ENCODE assay signal across 8 cellular contexts in genomic region chr2:134411828-134412638, GRCh38.
A peak's percentile ranks its signal among the peaks of the same experiment; 100 is the strongest.
DNase-seq lines count a peak whose midpoint lies in the region; ATAC-seq and TF ChIP-seq lines count a peak whose summit lies in the region.

No MANE protein-coding gene starts in this region.

- no peak for TF ChIP-seq POLR2A in Peyer's patch (IDR thresholded peaks at IDR 0.05)

- H3K4me1 Mint-ChIP-seq in activated T-helper 1 cell treated with anti-CD3 and anti-CD28 coated beads, Interleukin-12 subunit alpha, Interleukin-12 subunit beta, Interleukin-2, Interleukin-4 antibody, amounts not matched to agents 30 ng/mL and 10 ng/mL and 1 ng/mL, durations not matched to agents 14 hours and 24 hours and 36 hours (ENCODE audit: low read depth), result peaks cover 28% of the 10 kb centered on the region

- TF ChIP-seq CTCF in Peyer's patch (IDR thresholded peaks at IDR 0.05), result peak; percentile 31 to 79 (median 70)
- peak; percentile 73 for TF ChIP-seq CTCF in thoracic aorta (IDR thresholded peaks at IDR 0.05)

- peak; percentile 96 for ATAC-seq in GM21825 (IDR thresholded peaks at IDR 0.05; ENCODE audit: unreplicated experiment)
- ATAC-seq in thoracic aorta (ENCODE audit: insufficient number of reproducible peaks, low FRiP score, low read depth), result peak; percentile 89

- H3K27me3 ChIP-seq in Peyer's patch (no peaks in the 10 kb centered on the region), thoracic aorta (replicated peaks; ENCODE audit: insufficient read depth) (no peaks in the 10 kb centered on the region)

- no peaks in the 10 kb centered on the region for H3K9me3 Mint-ChIP-seq in activated T-helper 1 cell treated with anti-CD3 and anti-CD28 coated beads, Interleukin-12 subunit alpha, Interleukin-12 subunit beta, Interleukin-2, Interleukin-4 antibody, amounts not matched to agents 30 ng/mL and 10 ng/mL and 1 ng/mL, durations not matched to agents 14 hours and 24 hours and 36 hours

- no peak overlapping the region for H3K4me3 Mint-ChIP-seq in activated T-helper 1 cell treated with anti-CD3 and anti-CD28 coated beads, Interleukin-12 subunit alpha, Interleukin-12 subunit beta, Interleukin-2, Interleukin-4 antibody, amounts not matched to agents 30 ng/mL and 10 ng/mL and 1 ng/mL, durations not matched to agents 14 hours and 24 hours and 36 hours

- peaks cover 0 to 44% (median 8%) of the 10 kb centered on the region in 4 donors for H3K4me1 ChIP-seq in Peyer's patch
- peaks cover 11 to 28% of the 10 kb centered on the region in 2 donors for H3K4me1 ChIP-seq in thoracic aorta (ENCODE audit: control insufficient read depth in 1 of 2, low read depth in 2 of 2)

- H3K27ac Mint-ChIP-seq in activated T-helper 1 cell treated with anti-CD3 and anti-CD28 coated beads, Interleukin-12 subunit alpha, Interleukin-12 subunit beta, Interleukin-2, Interleukin-4 antibody, amounts not matched to agents 30 ng/mL and 10 ng/mL and 1 ng/mL, durations not matched to agents 14 hours and 24 hours and 36 hours, result no peak overlapping the region

- DNase-seq in EH (ENCODE audit: low read depth) (peak; percentile 86), Kasumi-1 (lab: John Stamatoyannopoulos, UW) (peak; percentile 95 to 96), Peyer's patch (peak; percentile 59 to 89 (median 69)), fibroblast of the conjunctiva (ENCODE audit: low read depth) (peak; percentile 80), non-pigmented ciliary epithelial cell (ENCODE audit: low read depth) (peak; percentile 67), thoracic aorta (ENCODE audit: low spot score) (no peak)
- peak; percentile 62 for DNase-seq in activated T-helper 1 cell treated with anti-CD3 and anti-CD28 coated beads, Interleukin-12 subunit alpha, Interleukin-12 subunit beta, Interleukin-2, Interleukin-4 antibody, amounts not matched to agents 30 ng/mL and 10 ng/mL and 1 ng/mL, durations not matched to agents 14 hours and 24 hours and 36 hours (ENCODE audit: low spot score)

- no peaks in the 10 kb centered on the region for H3K36me3 ChIP-seq in Peyer's patch
- no peaks in the 10 kb centered on the region for H3K36me3 ChIP-seq in thoracic aorta

- no peaks in the 10 kb centered on the region for H3K9me3 ChIP-seq in Peyer's patch
- no peaks in the 10 kb centered on the region for H3K9me3 ChIP-seq in thoracic aorta

- peak overlapping the region in 3 of 4 donors; percentile 16 to 72 (median 21) for H3K27ac ChIP-seq in Peyer's patch
- H3K27ac ChIP-seq in thoracic aorta, result no peak overlapping the region

- intact Hi-C loops in activated T-helper 1 cell treated with anti-CD3 and anti-CD28 coated beads, Interleukin-12 subunit alpha, Interleukin-12 subunit beta, Interleukin-2, Interleukin-4 antibody, amounts not matched to agents 30 ng/mL and 10 ng/mL and 1 ng/mL, durations not matched to agents 14 hours and 24 hours and 36 hours (cut with micrococcal nuclease), result loop anchor here (1.0 to 2.0 kb wide), 4 partner anchors 121 to 294 kb away; no protein-coding TSS in a partner anchor

- H3K4me3 ChIP-seq in Peyer's patch (no peak overlapping the region), thoracic aorta (peak overlapping the region; percentile 9)

- no peaks in the 10 kb centered on the region for H3K27me3 Mint-ChIP-seq in activated T-helper 1 cell treated with anti-CD3 and anti-CD28 coated beads, Interleukin-12 subunit alpha, Interleukin-12 subunit beta, Interleukin-2, Interleukin-4 antibody, amounts not matched to agents 30 ng/mL and 10 ng/mL and 1 ng/mL, durations not matched to agents 14 hours and 24 hours and 36 hours (ENCODE audit: insufficient read depth)

- peaks cover 2% of the 10 kb centered on the region for H3K36me3 Mint-ChIP-seq in activated T-helper 1 cell treated with anti-CD3 and anti-CD28 coated beads, Interleukin-12 subunit alpha, Interleukin-12 subunit beta, Interleukin-2, Interleukin-4 antibody, amounts not matched to agents 30 ng/mL and 10 ng/mL and 1 ng/mL, durations not matched to agents 14 hours and 24 hours and 36 hours (ENCODE audit: low read depth)

Comparison
In these comparisons a context has a peak if more than half of its experiments do, and no peak if none do; other contexts are left out.
1. H3K27ac ChIP-seq: peak in Peyer's patch (3 of 4); none in thoracic aorta (0 of 2).